Comparison of ENCODE assay signal across 27 cellular contexts in the genomic region with DNA sequence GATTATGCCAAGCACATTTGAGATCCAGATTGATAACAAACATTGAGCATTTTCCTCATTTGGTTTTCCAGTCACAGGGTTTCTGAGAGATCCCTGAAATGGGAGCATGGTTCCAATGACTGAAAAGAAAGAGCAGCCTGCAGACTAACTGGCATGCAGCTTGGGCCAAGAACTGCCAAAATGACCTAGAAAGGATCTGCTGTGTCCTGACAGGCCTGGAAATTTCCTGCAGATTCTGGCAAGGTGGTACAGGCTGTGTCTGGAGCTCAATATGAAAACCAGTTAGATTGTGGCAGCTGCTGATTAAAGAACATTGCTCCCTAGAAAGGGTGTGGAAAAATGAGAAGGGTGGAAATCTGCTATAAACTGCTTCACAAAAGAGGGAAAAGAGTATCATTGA.
"Had no signal": no experiment of that assay in that cellular context is flagged by ENCODE, and none has a peak within 500 bp of the region (broad histone marks: within the 10 kb centered on the region; RNA-seq: fewer than 3 reads in every experiment).

No MANE protein-coding gene starts in this region.

- H3K27ac Mint-ChIP-seq: mesothelial cell of epicardium; naive thymus-derived CD4-positive, alpha-beta T cell; natural killer cell treated with Interleukin-12 subunit alpha and Interleukin-12 subunit beta and Interleukin-15 and Interleukin-18, amount 100 ng/mL, for 72 hours; stimulated activated naive B cell treated with anti-CD40 and anti-IgM and Interleukin-4, amounts not matched to agents 10 μg/mL and 1 μg/mL and 100 μg/mL, for 72 hours had no signal

- ATAC-seq: left colon; left lung; lower lobe of right lung; mucosa of descending colon; naive thymus-derived CD4-positive, alpha-beta T cell; natural killer cell treated with Interleukin-12 subunit alpha and Interleukin-12 subunit beta and Interleukin-15 and Interleukin-18, amount 100 ng/mL, for 72 hours; pancreas; right cardiac atrium; sciatic nerve; stimulated activated naive B cell treated with anti-CD40 and anti-IgM and Interleukin-4, amounts not matched to agents 10 μg/mL and 1 μg/mL and 100 μg/mL, for 72 hours; stimulated activated naive CD8-positive, alpha-beta T cell treated with anti-CD3 and anti-CD28 coated beads, Interleukin-15, Interleukin-2, amounts not matched to agents 100 U/mL and 50 U/mL, for 24 hours; upper lobe of right lung had no signal

- H3K9me3 ChIP-seq: left lung, lower lobe of right lung, pancreas, stomach, suprapubic skin, thoracic aorta, tibial artery, upper lobe of right lung had no signal

- H3K4me3 ChIP-seq: left lung, lower lobe of right lung, mucosa of descending colon, pancreas, skin epidermis, stomach, suprapubic skin, thoracic aorta, tibial artery, upper lobe of right lung had no signal

- H3K27me3 ChIP-seq: left lung, pancreas, stomach, suprapubic skin, tibial artery, upper lobe of right lung had no signal

- DNase-seq: kidney; left colon; left lung; lower lobe of right lung; mammary epithelial cell; mesendoderm; mucosa of descending colon; naive thymus-derived CD4-positive, alpha-beta T cell; pancreas; retina; right cardiac atrium; stimulated activated CD4-positive, alpha-beta T cell treated with anti-CD3 and anti-CD28 coated beads, Interleukin-12 subunit alpha, Interleukin-12 subunit beta, amount 100 ng/mL, for 4 hours; stimulated activated CD4-positive, alpha-beta T cell treated with anti-CD3 and anti-CD28 coated beads, Interleukin-15, amount 100 ng/mL, for 24 hours; stimulated activated CD4-positive, alpha-beta T cell treated with anti-CD3 and anti-CD28 coated beads, Interleukin-2, amount 100 ng/mL, for 24 hours; stimulated activated CD4-positive, alpha-beta T cell treated with anti-CD3 and anti-CD28 coated beads, Interleukin-4, amount 100 ng/mL, for 1 hour; stimulated activated naive B cell treated with anti-CD40 and anti-IgM and Interleukin-4, amounts not matched to agents 10 μg/mL and 1 μg/mL and 100 μg/mL, for 72 hours; stimulated activated naive CD8-positive, alpha-beta T cell treated with anti-CD3 and anti-CD28 coated beads, Interleukin-15, Interleukin-2, amounts not matched to agents 100 U/mL and 50 U/mL, for 24 hours; stomach; tibial artery; trophoblast cell; upper lobe of right lung had no signal

- H3K36me3 ChIP-seq: left lung, lower lobe of right lung, pancreas, stomach, suprapubic skin, thoracic aorta, tibial artery, upper lobe of right lung had no signal

- H3K27ac ChIP-seq: left lung, lower lobe of right lung, pancreas, skin epidermis, stomach, suprapubic skin, thoracic aorta, tibial artery, upper lobe of right lung had no signal

- H3K4me1 ChIP-seq: left lung, lower lobe of right lung, pancreas, stomach, suprapubic skin, tibial artery, upper lobe of right lung had no signal

- H3K4me1 Mint-ChIP-seq: mesothelial cell of epicardium; naive thymus-derived CD4-positive, alpha-beta T cell; stimulated activated naive B cell treated with anti-CD40 and anti-IgM and Interleukin-4, amounts not matched to agents 10 μg/mL and 1 μg/mL and 100 μg/mL, for 72 hours had no signal

- H3K27me3 Mint-ChIP-seq: naive thymus-derived CD4-positive, alpha-beta T cell; natural killer cell treated with Interleukin-12 subunit alpha and Interleukin-12 subunit beta and Interleukin-15 and Interleukin-18, amount 100 ng/mL, for 72 hours; stimulated activated naive B cell treated with anti-CD40 and anti-IgM and Interleukin-4, amounts not matched to agents 10 μg/mL and 1 μg/mL and 100 μg/mL, for 72 hours had no signal

- H3K36me3 Mint-ChIP-seq: stimulated activated naive B cell treated with anti-CD40 and anti-IgM and Interleukin-4, amounts not matched to agents 10 μg/mL and 1 μg/mL and 100 μg/mL, for 72 hours had no signal

- H3K4me3 Mint-ChIP-seq: mesothelial cell of epicardium; naive thymus-derived CD4-positive, alpha-beta T cell; natural killer cell treated with Interleukin-12 subunit alpha and Interleukin-12 subunit beta and Interleukin-15 and Interleukin-18, amount 100 ng/mL, for 72 hours; stimulated activated naive B cell treated with anti-CD40 and anti-IgM and Interleukin-4, amounts not matched to agents 10 μg/mL and 1 μg/mL and 100 μg/mL, for 72 hours had no signal
